Comparison of ENCODE assay signal across 8 cellular contexts in the genomic region with DNA sequence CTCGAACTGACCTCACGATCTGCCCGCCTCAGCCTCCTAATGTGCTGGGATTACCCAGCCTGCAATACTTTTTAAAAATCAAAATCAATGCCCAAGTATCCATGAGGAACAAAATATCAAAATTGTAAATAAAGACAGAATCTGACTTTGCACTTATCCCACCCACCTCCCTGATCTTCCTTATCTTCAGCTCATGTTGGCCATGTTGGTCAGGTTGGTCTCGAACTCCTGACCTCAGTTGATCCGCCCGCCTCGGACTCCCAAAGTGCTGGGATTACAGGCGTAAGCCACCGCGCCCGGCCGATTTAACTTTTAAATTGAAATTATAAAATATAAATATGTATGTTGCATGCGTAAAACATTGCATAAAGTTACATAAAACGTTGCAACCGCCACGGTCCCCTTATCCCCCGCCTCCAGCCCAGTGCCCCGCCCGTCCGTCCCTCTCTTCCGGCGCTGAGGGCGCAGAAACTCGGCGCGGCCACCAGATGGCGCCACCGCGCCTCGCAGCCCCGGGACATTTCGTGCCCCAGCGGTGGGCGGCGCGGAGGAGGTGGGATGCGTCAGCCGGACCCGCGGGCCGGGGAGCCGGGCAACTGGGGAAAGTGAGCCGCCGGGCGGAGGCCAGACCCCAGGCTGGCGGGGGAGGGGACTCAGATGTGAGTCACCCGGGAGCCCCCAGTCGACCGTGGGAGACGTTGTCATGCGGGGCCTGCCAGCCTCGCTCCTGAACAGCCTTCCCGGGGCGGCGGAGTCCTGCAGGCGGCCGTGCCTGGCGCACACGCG. TPM values are rescaled to one million over a fixed set of nuclear protein-coding genes. Genes with fewer than 3 reads are reported as not detected.
DNase-seq lines count a peak whose midpoint lies in the region; ATAC-seq and TF ChIP-seq lines count a peak whose summit lies in the region.

No MANE protein-coding gene starts in this region.

- H3K9me3 ChIP-seq in right atrium auricular region = no peaks in the 10 kb centered on the region

- H3K36me3 ChIP-seq in right atrium auricular region = peaks cover 19% of the 10 kb centered on the region
- no peaks in the 10 kb centered on the region for H3K36me3 ChIP-seq in urinary bladder (ENCODE audit: insufficient read depth)

- 6% methylated on average over 60 of the region's 60 CpGs for WGBS in urinary bladder

- DNase-seq in COR-L47 (lab: John Stamatoyannopoulos, UW) (peak; percentile 47), MV-4-11 (lab: John Stamatoyannopoulos, UW) (peak; percentile 75), T-cell (peak; percentile 60 to 88 (median 76)), amniotic stem cell (lab: John Stamatoyannopoulos, UW) (peak; percentile 81), right atrium auricular region (ENCODE audit: low spot score) (peak; percentile 92), putamen (ENCODE audit: low spot score) (peak; percentile 73)

- peak overlapping the region; percentile 95 to 100 (median 99) for H3K4me3 Mint-ChIP-seq in T-cell

- TF ChIP-seq CTCF in right atrium auricular region (IDR thresholded peaks at IDR 0.05) = peak; percentile 94 to 99

- ATAC-seq in GM21737 (IDR thresholded peaks at IDR 0.05; ENCODE audit: unreplicated experiment) (peak; percentile 28), T-cell (replicated peaks in 1 of 4) (peak; percentile 33 to 55 (median 50))

- no peaks in the 10 kb centered on the region for H3K27me3 Mint-ChIP-seq in T-cell

- POLR2A ChIA-PET in T-cell (lab: Charles Lee) = interaction anchor here in 1 of 2 donors (0.5 kb wide), 1 partner anchor 133 kb away, joined by 7 read pairs; no protein-coding TSS in a partner anchor

- peaks cover 13 to 33% (median 20%) of the 10 kb centered on the region in 3 donors for H3K4me1 Mint-ChIP-seq in T-cell

- no peaks in the 10 kb centered on the region for H3K9me3 Mint-ChIP-seq in T-cell

- H3K4me1 ChIP-seq in right atrium auricular region (peaks cover 0 to 38% of the 10 kb centered on the region in 2 donors), urinary bladder (ENCODE audit: insufficient read depth) (no peaks in the 10 kb centered on the region)

- H3K27ac Mint-ChIP-seq in T-cell = peak overlapping the region; percentile 58 to 66

- H3K4me3 ChIP-seq in right atrium auricular region = peak overlapping the region; percentile 89 to 96
- peak overlapping the region; percentile 4 for H3K4me3 ChIP-seq in urinary bladder (ENCODE audit: low read depth, low read length)

- peaks cover 15% of the 10 kb centered on the region for H3K36me3 Mint-ChIP-seq in T-cell

- CTCF ChIA-PET in T-cell (lab: Charles Lee) = interaction anchor here (0.6 to 1.3 kb wide), 4 partner anchors 137 to 162 kb away, joined by 3 to 6 read pairs (median 3); no protein-coding TSS in a partner anchor

- H3K27ac ChIP-seq in right atrium auricular region (peak overlapping the region; percentile 95 to 98), urinary bladder (ENCODE audit: low read depth) (peak overlapping the region; percentile 11)

- H3K27me3 ChIP-seq in right atrium auricular region = no peaks in the 10 kb centered on the region

RNA-seq across cellular contexts. Expression of a gene that starts 1.5 kb away (rescaled TPM):
- total RNA-seq in T-cell (100 to 1,000 TPM in 3 of 5 donors, 10 to 100 TPM in 2; 76.5 to 174 (median 102) TPM), right atrium auricular region (100 to 1,000 TPM; 205 to 218 TPM), urinary bladder (23.2 TPM)
- 163 TPM for polyA plus RNA-seq in urinary bladder

RNA-seq across cellular contexts. Expression of a gene that starts 17.7 kb away (rescaled TPM):
- total RNA-seq in T-cell = 10 to 100 TPM; 15.7 to 26.7 (median 24.7) TPM
- 10 to 100 TPM in 1 of 2 donors, 1 to 10 TPM in 1; 9.9 to 16.2 TPM for total RNA-seq in right atrium auricular region
- 33.4 TPM for total RNA-seq in urinary bladder
- 22.2 TPM for polyA plus RNA-seq in urinary bladder

RNA-seq across cellular contexts. Expression of a gene that starts 47.0 kb away (rescaled TPM):
- total RNA-seq in T-cell (10 to 100 TPM; 22.4 to 50.9 (median 33.7) TPM), right atrium auricular region (10 to 100 TPM; 37.1 to 37.2 TPM), urinary bladder (17.5 TPM)
- polyA plus RNA-seq in urinary bladder = 72.2 TPM

Comparison
In these comparisons a context has a peak if more than half of its experiments do, and no peak if none do; other contexts are left out.
1. Peak in every context shown above with its lines: DNase-seq, ATAC-seq, H3K4me3 ChIP-seq and H3K27ac ChIP-seq.